In the genomic region with DNA sequence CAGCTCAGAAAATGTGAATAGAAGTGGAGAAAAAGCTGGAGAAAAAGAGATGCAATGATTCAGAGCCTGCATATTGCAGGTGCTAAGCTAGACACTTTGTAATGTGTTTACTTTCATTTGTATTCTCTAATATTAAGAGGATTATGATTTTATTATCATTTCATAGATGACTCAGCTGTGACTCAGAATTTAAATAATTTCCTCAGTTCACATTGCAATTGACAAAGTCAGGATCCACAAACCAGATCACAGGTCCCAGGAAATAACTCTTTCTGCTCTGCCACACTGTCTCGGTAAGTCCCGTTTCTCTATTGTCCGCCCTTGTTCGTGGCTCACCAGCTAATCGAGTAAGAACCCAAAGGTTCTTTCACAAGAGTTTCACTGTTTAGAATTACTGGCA, we compare ENCODE assay signal across 20 cellular contexts.
"Had no signal": no experiment of that assay in that cellular context is flagged by ENCODE, and none has a peak within 500 bp of the region (broad histone marks: within the 10 kb centered on the region; RNA-seq: fewer than 3 reads in every experiment).

No MANE protein-coding gene starts in this region.

- H3K27me3 ChIP-seq: right atrium auricular region, thyroid gland had no signal

- H3K4me1 Mint-ChIP-seq: activated CD8-positive, alpha-beta memory T cell treated with anti-CD3 and anti-CD28 coated beads, Interleukin-2, amount 10 ng/mL, durations not matched to agents 7 days and 5 days; central memory CD8-positive, alpha-beta T cell; naive thymus-derived CD8-positive, alpha-beta T cell; stimulated activated effector memory CD8-positive, alpha-beta T cell treated with anti-CD3 and anti-CD28 coated beads, Interleukin-12 subunit alpha, Interleukin-12 subunit beta, amount 100 ng/mL, for 72 hours had no signal

- ATAC-seq: activated CD8-positive, alpha-beta memory T cell treated with anti-CD3 and anti-CD28 coated beads, Interleukin-2, amount 10 ng/mL, durations not matched to agents 7 days and 5 days; effector memory CD8-positive, alpha-beta T cell; mucosa of descending colon; naive thymus-derived CD8-positive, alpha-beta T cell; stimulated activated effector memory CD8-positive, alpha-beta T cell treated with anti-CD3 and anti-CD28 coated beads, Interleukin-12 subunit alpha, Interleukin-12 subunit beta, amount 100 ng/mL, for 72 hours had no signal

- H3K4me3 Mint-ChIP-seq: activated CD8-positive, alpha-beta memory T cell treated with anti-CD3 and anti-CD28 coated beads, Interleukin-2, amount 10 ng/mL, durations not matched to agents 7 days and 5 days; activated naive CD8-positive, alpha-beta T cell; activated T-cell treated with anti-CD3 and anti-CD28 coated beads, Interleukin-2, amount 50 U/mL, for 24 hours; central memory CD8-positive, alpha-beta T cell; effector memory CD8-positive, alpha-beta T cell; naive thymus-derived CD8-positive, alpha-beta T cell; stimulated activated effector memory CD8-positive, alpha-beta T cell treated with anti-CD3 and anti-CD28 coated beads, Interleukin-12 subunit alpha, Interleukin-12 subunit beta, amount 100 ng/mL, for 72 hours; T-helper 2 cell treated with Interferon-gamma antibody and Interleukin-4, amounts not matched to agents 5 μg/mL and 100 μg/mL, for 36 hours had no signal

- H3K36me3 Mint-ChIP-seq: activated CD8-positive, alpha-beta memory T cell treated with anti-CD3 and anti-CD28 coated beads, Interleukin-2, amount 10 ng/mL, durations not matched to agents 7 days and 5 days; activated naive CD8-positive, alpha-beta T cell; naive thymus-derived CD8-positive, alpha-beta T cell; stimulated activated effector memory CD8-positive, alpha-beta T cell treated with anti-CD3 and anti-CD28 coated beads, Interleukin-12 subunit alpha, Interleukin-12 subunit beta, amount 100 ng/mL, for 72 hours had no signal

- H3K27ac Mint-ChIP-seq: activated CD8-positive, alpha-beta memory T cell treated with anti-CD3 and anti-CD28 coated beads, Interleukin-2, amount 10 ng/mL, durations not matched to agents 7 days and 5 days; activated naive CD8-positive, alpha-beta T cell; activated T-cell treated with anti-CD3 and anti-CD28 coated beads, Interleukin-2, amount 50 U/mL, for 24 hours; effector memory CD8-positive, alpha-beta T cell; naive thymus-derived CD8-positive, alpha-beta T cell; stimulated activated effector memory CD8-positive, alpha-beta T cell treated with anti-CD3 and anti-CD28 coated beads, Interleukin-12 subunit alpha, Interleukin-12 subunit beta, amount 100 ng/mL, for 72 hours; T-helper 2 cell treated with Interferon-gamma antibody and Interleukin-4, amounts not matched to agents 5 μg/mL and 100 μg/mL, for 36 hours had no signal

- H3K4me3 ChIP-seq: mucosa of descending colon, right atrium auricular region, thyroid gland had no signal

- FAIRE-seq: small intestine had no signal

- H3K27ac ChIP-seq: right atrium auricular region, thyroid gland had no signal

- H3K27me3 Mint-ChIP-seq: activated CD8-positive, alpha-beta memory T cell treated with anti-CD3 and anti-CD28 coated beads, Interleukin-2, amount 10 ng/mL, durations not matched to agents 7 days and 5 days; activated naive CD8-positive, alpha-beta T cell; activated T-cell treated with anti-CD3 and anti-CD28 coated beads, Interleukin-2, amount 50 U/mL, for 24 hours; central memory CD8-positive, alpha-beta T cell; effector memory CD8-positive, alpha-beta T cell; naive thymus-derived CD8-positive, alpha-beta T cell had no signal

- H3K9me3 ChIP-seq: mucosa of descending colon, right atrium auricular region, thyroid gland had no signal

- H3K4me1 ChIP-seq: right atrium auricular region, thyroid gland had no signal

- DNase-seq: activated CD4-positive, alpha-beta T cell treated with anti-CD3 and anti-CD28 coated beads, Interleukin-2, amount 50 U/mL, for 48 hours; activated CD4-positive, CD25-positive, alpha-beta regulatory T cell treated with anti-CD3 and anti-CD28 coated beads, Interleukin-2, amount 50 U/mL, for 72 hours; activated CD8-positive, alpha-beta memory T cell treated with anti-CD3 and anti-CD28 coated beads, Interleukin-2, amount 10 ng/mL, durations not matched to agents 7 days and 5 days; activated gamma-delta T cell; activated T-cell treated with anti-CD3 and anti-CD28 coated beads, Interleukin-2, amount 50 U/mL, for 24 hours; anterior cingulate cortex; effector memory CD8-positive, alpha-beta T cell; erythroblast; foreskin melanocyte; head of caudate nucleus; mucosa of descending colon; naive thymus-derived CD8-positive, alpha-beta T cell; small intestine; SW 1271; thyroid gland had no signal

- H3K36me3 ChIP-seq: right atrium auricular region, thyroid gland had no signal
